20 cellular contexts compared by ENCODE assay signal in genomic region chr2:151264157-151264835, GRCh38. TPM values are rescaled to one million over a fixed set of nuclear protein-coding genes. Genes with fewer than 3 reads are reported as not detected.
DNase-seq lines count a peak whose midpoint lies in the region; ATAC-seq, FAIRE-seq and TF ChIP-seq lines count a peak whose summit lies in the region.
"Had no signal": no experiment of that assay in that cellular context is flagged by ENCODE, and none has a peak within 500 bp of the region (broad histone marks: within the 10 kb centered on the region; RNA-seq: fewer than 3 reads in every experiment).

No MANE protein-coding gene starts in this region.

- H3K27ac ChIP-seq in K562 (ENCODE audit: extremely low read depth, low read depth, low read length) (no peak overlapping the region), muscle layer of duodenum (ENCODE audit: low read length) (peak overlapping the region; percentile 43), foreskin keratinocyte (no peak overlapping the region), adrenal gland (no peak overlapping the region)
- H3K27ac ChIP-seq: epithelial cell of prostate, HL-60, testis had no signal

- DNase-seq in activated T-cell treated with anti-CD3 and anti-CD28 coated beads, Interleukin-2, amount 50 U/mL, for 72 hours = no peak
- no peak for DNase-seq in activated T-cell treated with anti-CD3 and anti-CD28 coated beads, Interleukin-2, amount 50 U/mL, for 24 hours
- peak in 1 of 4 experiments; percentile 23 for DNase-seq in K562 (ENCODE audit: extremely low read depth in 1 of 4, low spot score in 3 of 4)
- no peak for DNase-seq in type B pancreatic cell (ENCODE audit: extremely low spot score, unreplicated experiment)
- DNase-seq in foreskin keratinocyte = no peak
- DNase-seq in adrenal gland = no peak
- DNase-seq: activated CD4-positive, alpha-beta T cell treated with anti-CD3 and anti-CD28 coated beads for 48 hours; activated T-cell treated with anti-CD3 and anti-CD28 coated beads, Interleukin-2, amount 50 U/mL, for 1 hour; COR-L47; glutamatergic neuron; kidney; NCI-H187; testis had no signal

- H3K4me2 ChIP-seq in K562 (ENCODE audit: insufficient read depth, low read length) = no peak overlapping the region

- peak overlapping the region; percentile 37 for H3K27ac Mint-ChIP-seq in activated T-cell treated with anti-CD3 and anti-CD28 coated beads, Interleukin-2, amount 50 U/mL, for 72 hours
- no peak overlapping the region for H3K27ac Mint-ChIP-seq in activated T-cell treated with anti-CD3 and anti-CD28 coated beads, Interleukin-2, amount 50 U/mL, for 24 hours
- H3K27ac Mint-ChIP-seq in type B pancreatic cell = no peak overlapping the region

- peaks cover 0 to 6% of the 10 kb centered on the region in 2 donors for H3K36me3 Mint-ChIP-seq in activated T-cell treated with anti-CD3 and anti-CD28 coated beads, Interleukin-2, amount 50 U/mL, for 72 hours (ENCODE audit: insufficient read depth in 2 of 2)
- H3K36me3 Mint-ChIP-seq in activated T-cell treated with anti-CD3 and anti-CD28 coated beads, Interleukin-2, amount 50 U/mL, for 24 hours (ENCODE audit: low read depth) = peaks cover 18% of the 10 kb centered on the region
- no peaks in the 10 kb centered on the region for H3K36me3 Mint-ChIP-seq in type B pancreatic cell

- no peak overlapping the region for H3K9ac ChIP-seq in K562 (ENCODE audit: insufficient read depth in 1 of 2, low read depth in 2 of 2, low read length in 2 of 2)

- H3K36me3 ChIP-seq in K562 (ENCODE audit: control insufficient read depth, insufficient read depth, low read length) (no peaks in the 10 kb centered on the region), muscle layer of duodenum (ENCODE audit: control insufficient read depth in 1 of 2, insufficient read depth in 2 of 2, low read length in 2 of 2) (peaks cover 0 to 10% of the 10 kb centered on the region in 2 donors), adrenal gland (replicated peaks in 1 of 2) (no peaks in the 10 kb centered on the region)

- POLR2A ChIA-PET in K562 (lab: Yijun Ruan, JAX) = interaction anchor here (1.3 kb wide), 1 partner anchor 14 kb away, joined by 4 read pairs; no protein-coding TSS in a partner anchor

- no TSS peak for BruUV-seq in K562 (replicated peaks; lab: Mats Ljungman, UMichigan)

- H3K4me1 ChIP-seq in K562 (replicated peaks in 1 of 2; ENCODE audit: control insufficient read depth in 2 of 2, insufficient read depth in 2 of 2, low read length in 2 of 2) = peaks cover 13 to 14% of the 10 kb centered on the region in 2 experiments
- peaks cover 0 to 10% of the 10 kb centered on the region in 2 donors for H3K4me1 ChIP-seq in muscle layer of duodenum (ENCODE audit: control insufficient read depth in 1 of 2, insufficient read depth in 2 of 2, low read length in 2 of 2)
- H3K4me1 ChIP-seq in foreskin keratinocyte = peaks cover 8% of the 10 kb centered on the region
- H3K4me1 ChIP-seq in adrenal gland (replicated peaks in 1 of 2) = peaks cover 7 to 23% of the 10 kb centered on the region in 2 donors
- H3K4me1 ChIP-seq: testis had no signal

- no peaks in the 10 kb centered on the region for H4K20me1 ChIP-seq in K562 (replicated peaks; ENCODE audit: control insufficient read depth, insufficient read depth, low read length)

- FAIRE-seq in K562 (lab: Jason Lieb, UNC) = no peak
- FAIRE-seq: colon, G401.6, kidney, RCC 7860 had no signal

- 43% methylated on average over 7 of the region's 7 CpGs for WGBS in K562 (ENCODE audit: insufficient coverage, low coverage, missing lambda C conversion rate)
- 77 to 81% (median 80%) methylated on average over 7 of the region's 7 CpGs for WGBS in adrenal gland, 4 donors

- peaks cover 2% of the 10 kb centered on the region in 2 donors for H3K9me3 Mint-ChIP-seq in activated T-cell treated with anti-CD3 and anti-CD28 coated beads, Interleukin-2, amount 50 U/mL, for 72 hours
- H3K9me3 Mint-ChIP-seq in activated T-cell treated with anti-CD3 and anti-CD28 coated beads, Interleukin-2, amount 50 U/mL, for 24 hours = peaks cover 2% of the 10 kb centered on the region
- peaks cover 8% of the 10 kb centered on the region for H3K9me3 Mint-ChIP-seq in type B pancreatic cell

- H3K27me3 Mint-ChIP-seq in activated T-cell treated with anti-CD3 and anti-CD28 coated beads, Interleukin-2, amount 50 U/mL, for 72 hours (ENCODE audit: low read depth) = peaks cover 6% of the 10 kb centered on the region
- no peaks in the 10 kb centered on the region for H3K27me3 Mint-ChIP-seq in activated T-cell treated with anti-CD3 and anti-CD28 coated beads, Interleukin-2, amount 50 U/mL, for 24 hours
- H3K27me3 Mint-ChIP-seq in type B pancreatic cell = no peaks in the 10 kb centered on the region

- intact Hi-C loops in K562 (cut with micrococcal nuclease) (no loop called here), adrenal gland (cut with DNase I) (loop anchor here in 1 of 2 donors (10.0 kb wide), 1 partner anchor 181 kb away; no protein-coding TSS in a partner anchor)

- peaks cover 3% of the 10 kb centered on the region; the same call in 1 of the 3 replicates for H3K79me2 ChIP-seq in K562 (ENCODE audit: control insufficient read depth, insufficient read depth, low read length)

- H3K4me1 Mint-ChIP-seq in activated T-cell treated with anti-CD3 and anti-CD28 coated beads, Interleukin-2, amount 50 U/mL, for 72 hours (ENCODE audit: low read depth) = peaks cover 21% of the 10 kb centered on the region
- H3K4me1 Mint-ChIP-seq in activated T-cell treated with anti-CD3 and anti-CD28 coated beads, Interleukin-2, amount 50 U/mL, for 24 hours (ENCODE audit: low read depth) = peaks cover 27% of the 10 kb centered on the region
- peaks cover 16% of the 10 kb centered on the region for H3K4me1 Mint-ChIP-seq in type B pancreatic cell (ENCODE audit: unreplicated experiment)

- H3K27me3 ChIP-seq in K562 (ENCODE audit: control insufficient read depth in 2 of 2, insufficient read depth in 2 of 2, low read length in 2 of 2) = no peaks in the 10 kb centered on the region
- no peaks in the 10 kb centered on the region for H3K27me3 ChIP-seq in muscle layer of duodenum (ENCODE audit: low read depth, low read length)
- no peaks in the 10 kb centered on the region for H3K27me3 ChIP-seq in foreskin keratinocyte
- H3K27me3 ChIP-seq in adrenal gland = no peaks in the 10 kb centered on the region
- H3K27me3 ChIP-seq: testis had no signal

- CTCF ChIA-PET in K562 (lab: Yijun Ruan, JAX; ENCODE audit: low intra/inter-chr PET ratio) = interaction anchor here (0.7 kb wide), 1 partner anchor 119 kb away, joined by 3 read pairs; no protein-coding TSS in a partner anchor

- TF ChIP-seq RAD21 in K562 (CRISPR knock-in tag; conservative IDR thresholded peaks at IDR 0.05 in 1 of 2, IDR thresholded peaks at IDR 0.05 in 1 of 2) = no peak

- no peak for TF ChIP-seq CTCF in K562 (IDR thresholded peaks at IDR 0.05 in 2 of 3, conservative IDR thresholded peaks at IDR 0.05 in 1 of 3; ENCODE audit: insufficient read depth in 2 of 3, low read depth in 1 of 3, low read length in 3 of 3)
- no peak for TF ChIP-seq CTCF in type B pancreatic cell (conservative IDR thresholded peaks at IDR 0.05)
- no peak for TF ChIP-seq CTCF in foreskin keratinocyte (conservative IDR thresholded peaks at IDR 0.05)
- no peak for TF ChIP-seq CTCF in adrenal gland (IDR thresholded peaks at IDR 0.05)

- H2AFZ ChIP-seq in K562 (ENCODE audit: low read depth, low read length) = peak overlapping the region; percentile 3; the same call in 1 of the 2 replicates

- in situ Hi-C loops in K562 (cut with MboI) = no loop called here

- ATAC-seq in activated T-cell treated with anti-CD3 and anti-CD28 coated beads, Interleukin-2, amount 50 U/mL, for 72 hours (replicated peaks in 1 of 2) = no peak
- no peak for ATAC-seq in K562
- ATAC-seq in GM18873 (IDR thresholded peaks at IDR 0.05; ENCODE audit: low FRiP score, unreplicated experiment) = no peak
- ATAC-seq in foreskin keratinocyte = no peak

- H3K4me3 ChIP-seq in K562 (no peak overlapping the region), muscle layer of duodenum (ENCODE audit: low read depth in 1 of 2, low read length in 2 of 2) (no peak overlapping the region), adrenal gland (no peak overlapping the region)
- H3K4me3 ChIP-seq: testis had no signal

- TF ChIP-seq POLR2A in K562 (conservative IDR thresholded peaks at IDR 0.05) (no peak), adrenal gland (IDR thresholded peaks at IDR 0.05) (no peak)

- no peak for TF ChIP-seq EP300 in K562 (IDR thresholded peaks at IDR 0.05; ENCODE audit: low read length)

- H3K4me3 Mint-ChIP-seq in activated T-cell treated with anti-CD3 and anti-CD28 coated beads, Interleukin-2, amount 50 U/mL, for 72 hours = no peak overlapping the region
- H3K4me3 Mint-ChIP-seq in activated T-cell treated with anti-CD3 and anti-CD28 coated beads, Interleukin-2, amount 50 U/mL, for 24 hours = no peak overlapping the region
- H3K4me3 Mint-ChIP-seq in type B pancreatic cell = peak overlapping the region; percentile 33

- H3K9me1 ChIP-seq in K562 (ENCODE audit: control insufficient read depth, insufficient read depth, low read length) = no peaks in the 10 kb centered on the region

- H3K9me3 ChIP-seq in K562 (replicated peaks; ENCODE audit: control insufficient read depth, insufficient read depth, low read depth, low read length) (no peaks in the 10 kb centered on the region), muscle layer of duodenum (ENCODE audit: control insufficient read depth in 1 of 2, low read length in 2 of 2) (no peaks in the 10 kb centered on the region), adrenal gland (replicated peaks in 1 of 3) (no peaks in the 10 kb centered on the region)
- H3K9me3 ChIP-seq: testis had no signal

RNA-seq across cellular contexts. Expression of gene RBM43, which starts 2.6 kb away (rescaled TPM):
- 1 to 10 TPM; 5.2 to 5.5 TPM for total RNA-seq in activated T-cell treated with anti-CD3 and anti-CD28 coated beads, Interleukin-2, amount 50 U/mL, for 72 hours
- 3.7 and 6.6 TPM in 2 replicates for total RNA-seq in K562 (2011; cell fraction: chromatin; rRNA removed; ENCODE audit: low replicate concordance)
- 6.1 and 8.0 TPM in 2 replicates for total RNA-seq in K562 (2011; cell fraction: nucleolus; rRNA removed)
- total RNA-seq in K562 (2011; cell fraction: nucleoplasm; rRNA removed) = 6.0 and 10.2 TPM in 2 replicates
- 2.3 and 2.6 TPM in 2 replicates for total RNA-seq in K562 (2014; rRNA removed)
- total RNA-seq in K562 (2014; rRNA removed; fragmentation: Illumina TruSeq; extraction: Trizol) = 4.1 and 4.7 TPM in 2 replicates
- total RNA-seq in K562 (2015; rRNA removed; fragmentation: Illumina TruSeq; extraction: Trizol) = 2.9 and 3.4 TPM in 2 replicates
- 4.7 and 5.1 TPM in 2 replicates for total RNA-seq in K562 (2021)
- 4.9 and 6.4 TPM in 2 replicates for polyA plus RNA-seq in K562 (2011; rRNA removed)
- polyA plus RNA-seq in K562 (2011; cell fraction: cytosol; rRNA removed) = 1.9 and 3.4 TPM in 2 replicates
- 3.5 and 6.2 TPM in 2 replicates for polyA plus RNA-seq in K562 (2011; cell fraction: nucleus; rRNA removed)
- polyA plus RNA-seq in K562 (2012) = 3.7 and 5.1 TPM in 2 replicates
- polyA plus RNA-seq in K562 (2014; fragmentation: Illumina TruSeq; extraction: Trizol) = 6.7 and 6.9 TPM in 2 replicates
- polyA plus RNA-seq in K562 (2014; fragmentation: Nextera tagmentation; extraction: Ambion mirVana) = 1 to 10 TPM; 1.3 to 1.6 TPM
- 3.8 and 4.7 TPM in 2 replicates for polyA plus RNA-seq in K562 (2014; rRNA removed)
- 5.7 and 8.2 TPM in 2 replicates for polyA minus RNA-seq in K562 (2011; rRNA and poly(A)+ RNA removed)
- 2.2 and 3.2 TPM in 2 replicates for polyA minus RNA-seq in K562 (2011; cell fraction: cytosol; rRNA and poly(A)+ RNA removed)
- 4.2 and 7.4 TPM in 2 replicates for polyA minus RNA-seq in K562 (2011; cell fraction: nucleus; rRNA and poly(A)+ RNA removed)
- total RNA-seq in type B pancreatic cell (ENCODE audit: low replicate concordance) = 3.8 and 5.1 TPM in 2 replicates
- 1.3 and 1.5 TPM in 2 replicates for total RNA-seq in foreskin keratinocyte
- polyA plus RNA-seq in foreskin keratinocyte = 0.69 and 0.88 TPM in 2 replicates
- total RNA-seq in adrenal gland = 10 to 100 TPM in 6 of 8 donors, 1 to 10 TPM in 2; 7.9 to 22.5 (median 12.6) TPM
- 10 to 100 TPM in 1 of 3 donors, 1 to 10 TPM in 2; 5.0 to 38.7 (median 5.7) TPM for polyA plus RNA-seq in adrenal gland

RNA-seq across cellular contexts. Expression of gene NMI, which starts 25.2 kb away (rescaled TPM):
- total RNA-seq in activated T-cell treated with anti-CD3 and anti-CD28 coated beads, Interleukin-2, amount 50 U/mL, for 72 hours = 10 to 100 TPM; 28.8 to 39.0 TPM
- 3.5 and 10.2 TPM in 2 replicates for total RNA-seq in K562 (2011; cell fraction: chromatin; rRNA removed; ENCODE audit: low replicate concordance)
- 1.8 and 2.4 TPM in 2 replicates for total RNA-seq in K562 (2011; cell fraction: nucleolus; rRNA removed)
- total RNA-seq in K562 (2011; cell fraction: nucleoplasm; rRNA removed) = 5.3 and 8.5 TPM in 2 replicates
- 21.9 and 23.5 TPM in 2 replicates for total RNA-seq in K562 (2014; rRNA removed)
- total RNA-seq in K562 (2014; rRNA removed; fragmentation: Illumina TruSeq; extraction: Trizol) = 20.3 and 23.6 TPM in 2 replicates
- total RNA-seq in K562 (2015; rRNA removed; fragmentation: Illumina TruSeq; extraction: Trizol) = 25.0 and 31.1 TPM in 2 replicates
- total RNA-seq in K562 (2021) = 23.3 and 25.0 TPM in 2 replicates
- 13.6 and 17.4 TPM in 2 replicates for polyA plus RNA-seq in K562 (2011; rRNA removed)
- 2.3 and 5.3 TPM in 2 replicates for polyA plus RNA-seq in K562 (2011; cell fraction: cytosol; rRNA removed)
- 2.6 and 4.1 TPM in 2 replicates for polyA plus RNA-seq in K562 (2011; cell fraction: nucleus; rRNA removed)
- 49.3 and 55.1 TPM in 2 replicates for polyA plus RNA-seq in K562 (2012)
- 34.0 and 39.5 TPM in 2 replicates for polyA plus RNA-seq in K562 (2014; fragmentation: Illumina TruSeq; extraction: Trizol)
- polyA plus RNA-seq in K562 (2014; fragmentation: Nextera tagmentation; extraction: Ambion mirVana) = 10 to 100 TPM; 29.7 to 36.4 TPM
- 35.7 and 39.0 TPM in 2 replicates for polyA plus RNA-seq in K562 (2014; rRNA removed)
- polyA minus RNA-seq in K562 (2011; rRNA and poly(A)+ RNA removed) = 11.9 and 15.3 TPM in 2 replicates
- 4.5 and 7.8 TPM in 2 replicates for polyA minus RNA-seq in K562 (2011; cell fraction: cytosol; rRNA and poly(A)+ RNA removed)
- polyA minus RNA-seq in K562 (2011; cell fraction: nucleus; rRNA and poly(A)+ RNA removed) = 3.0 and 4.9 TPM in 2 replicates
- total RNA-seq in type B pancreatic cell (ENCODE audit: low replicate concordance) = 5.8 and 18.9 TPM in 2 replicates
- total RNA-seq in foreskin keratinocyte = 13.3 and 15.3 TPM in 2 replicates
- 15.3 and 15.5 TPM in 2 replicates for polyA plus RNA-seq in foreskin keratinocyte
- total RNA-seq in adrenal gland = 10 to 100 TPM in 6 of 8 donors, 1 to 10 TPM in 2; 6.6 to 25.1 (median 19.1) TPM
- polyA plus RNA-seq in adrenal gland = 10 to 100 TPM in 2 of 3 donors, 1 to 10 TPM in 1; 6.4 to 27.7 (median 13.2) TPM
